In the genomic region with DNA sequence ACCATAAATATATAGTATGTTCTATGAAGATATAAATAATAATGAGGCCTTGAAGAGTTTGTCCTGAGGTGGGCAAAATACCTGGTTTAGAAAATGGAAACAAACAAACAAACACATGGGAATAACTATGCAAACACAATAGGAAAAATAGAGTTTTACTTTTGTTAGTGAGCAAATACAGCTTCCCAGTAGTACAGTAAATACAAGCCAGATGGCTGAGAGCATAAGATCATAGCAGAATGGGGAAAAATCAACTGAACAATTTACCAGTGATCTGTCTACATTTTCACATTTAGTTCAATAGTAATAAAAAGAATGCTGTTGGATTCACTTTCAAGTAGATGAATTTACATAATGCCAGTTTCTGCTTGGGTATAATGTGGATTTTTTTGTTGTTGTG, we compare ENCODE assay signal across 24 cellular contexts. TPM values are rescaled to one million over a fixed set of nuclear protein-coding genes. Genes with fewer than 3 reads are reported as not detected.
A peak's percentile ranks its signal among the peaks of the same experiment; 100 is the strongest.
DNase-seq lines count a peak whose midpoint lies in the region; ATAC-seq lines count a peak whose summit lies in the region.
"Had no signal": no experiment of that assay in that cellular context is flagged by ENCODE, and none has a peak within 500 bp of the region (broad histone marks: within the 10 kb centered on the region; RNA-seq: fewer than 3 reads in every experiment).

No MANE protein-coding gene starts in this region.

- peaks cover 79% of the 10 kb centered on the region for H3K4me1 Mint-ChIP-seq in activated naive CD4-positive, alpha-beta T cell treated with anti-CD3 and anti-CD28 coated beads, Interleukin-2, amount 50 U/mL, for 24 hours
- H3K4me1 Mint-ChIP-seq in immature natural killer cell = peaks cover 54 to 77% of the 10 kb centered on the region in 2 donors

- peak overlapping the region; percentile 42; the same call in 1 of the 2 replicates for H3K27ac ChIP-seq in SK-N-MC
- H3K27ac ChIP-seq: KMS-11, prostate gland, sigmoid colon, SJSA1, thyroid gland, VCaP had no signal

- no peak for ATAC-seq in activated naive CD4-positive, alpha-beta T cell treated with anti-CD3 and anti-CD28 coated beads, Interleukin-2, amount 50 U/mL, for 72 hours
- ATAC-seq in GM18517 (IDR thresholded peaks at IDR 0.05; ENCODE audit: unreplicated experiment) (no peak), GM21786 (IDR thresholded peaks at IDR 0.05; ENCODE audit: unreplicated experiment) (no peak)
- ATAC-seq: stimulated activated naive CD8-positive, alpha-beta T cell treated with anti-CD3 and anti-CD28 coated beads, Interleukin-15, amount 100 ng/mL, for 72 hours had no signal

- H3K4me3 ChIP-seq in SK-N-MC = no peak overlapping the region
- H3K4me3 ChIP-seq: dorsolateral prefrontal cortex, prostate gland, sigmoid colon, SJSA1, thyroid gland had no signal

- no peaks in the 10 kb centered on the region for H3K27me3 Mint-ChIP-seq in activated naive CD4-positive, alpha-beta T cell treated with anti-CD3 and anti-CD28 coated beads, Interleukin-2, amount 50 U/mL, for 24 hours
- no peaks in the 10 kb centered on the region for H3K27me3 Mint-ChIP-seq in immature natural killer cell (ENCODE audit: low read depth in 3 of 3)
- H3K27me3 Mint-ChIP-seq: activated CD4-positive, alpha-beta T cell treated with anti-CD3 and anti-CD28 coated beads, Interleukin-2, amount 10 ng/mL, durations not matched to agents 7 days and 5 days; stimulated activated naive CD8-positive, alpha-beta T cell treated with anti-CD3 and anti-CD28 coated beads, Interleukin-15, amount 100 ng/mL, for 72 hours had no signal

- no peaks in the 10 kb centered on the region for H3K36me3 ChIP-seq in SK-N-MC (ENCODE audit: insufficient read depth, low read length)
- H3K36me3 ChIP-seq: prostate gland, sigmoid colon, thyroid gland had no signal

- peak overlapping the region; percentile 92 for H3K27ac Mint-ChIP-seq in activated naive CD4-positive, alpha-beta T cell treated with anti-CD3 and anti-CD28 coated beads, Interleukin-2, amount 50 U/mL, for 24 hours
- H3K27ac Mint-ChIP-seq in activated naive CD4-positive, alpha-beta T cell treated with anti-CD3 and anti-CD28 coated beads, Interleukin-2, amount 50 U/mL, for 72 hours = no peak overlapping the region
- peak overlapping the region in 5 of 6 donors; percentile 19 to 80 (median 49) for H3K27ac Mint-ChIP-seq in immature natural killer cell
- H3K27ac Mint-ChIP-seq: activated CD4-positive, alpha-beta T cell treated with anti-CD3 and anti-CD28 coated beads, Interleukin-2, amount 10 ng/mL, durations not matched to agents 7 days and 5 days; stimulated activated naive CD8-positive, alpha-beta T cell treated with anti-CD3 and anti-CD28 coated beads, Interleukin-15, amount 100 ng/mL, for 72 hours had no signal

- H3K9me3 ChIP-seq in SK-N-MC (ENCODE audit: low read depth, low read length) = no peaks in the 10 kb centered on the region
- H3K9me3 ChIP-seq: prostate gland, thyroid gland had no signal

- H3K36me3 Mint-ChIP-seq in activated naive CD4-positive, alpha-beta T cell treated with anti-CD3 and anti-CD28 coated beads, Interleukin-2, amount 50 U/mL, for 24 hours = peaks cover 26% of the 10 kb centered on the region
- peaks cover 15 to 38% of the 10 kb centered on the region in 2 donors for H3K36me3 Mint-ChIP-seq in activated naive CD4-positive, alpha-beta T cell treated with anti-CD3 and anti-CD28 coated beads, Interleukin-2, amount 50 U/mL, for 72 hours
- H3K36me3 Mint-ChIP-seq in immature natural killer cell = peaks cover 10 to 15% (median 11%) of the 10 kb centered on the region in 3 donors

- peak overlapping the region; percentile 34 for H3K4me3 Mint-ChIP-seq in activated naive CD4-positive, alpha-beta T cell treated with anti-CD3 and anti-CD28 coated beads, Interleukin-2, amount 50 U/mL, for 24 hours
- H3K4me3 Mint-ChIP-seq in immature natural killer cell = no peak overlapping the region
- H3K4me3 Mint-ChIP-seq: activated CD4-positive, alpha-beta T cell treated with anti-CD3 and anti-CD28 coated beads, Interleukin-2, amount 10 ng/mL, durations not matched to agents 7 days and 5 days; neural crest cell; stimulated activated naive CD8-positive, alpha-beta T cell treated with anti-CD3 and anti-CD28 coated beads, Interleukin-15, amount 100 ng/mL, for 72 hours had no signal

- DNase-seq in activated naive CD4-positive, alpha-beta T cell treated with anti-CD3 and anti-CD28 coated beads, Interleukin-2, amount 50 U/mL, for 72 hours (ENCODE audit: low spot score in 2 of 2) = no peak
- no peak for DNase-seq in SK-N-MC (ENCODE audit: low read depth, low spot score)
- DNase-seq in immature natural killer cell = no peak
- no peak for DNase-seq in NOMO-1 treated with DMSO at 0.1 percent for 48 hours (lab: John Stamatoyannopoulos, UW; ENCODE audit: unreplicated experiment)
- DNase-seq: activated CD4-positive, alpha-beta T cell treated with anti-CD3 and anti-CD28 coated beads, Interleukin-2, amount 10 ng/mL, durations not matched to agents 7 days and 5 days; activated CD8-positive, alpha-beta memory T cell treated with anti-CD3 and anti-CD28 coated beads, Interleukin-2, amount 50 U/mL, for 48 hours; activated naive CD4-positive, alpha-beta T cell treated with Interleukin-2 at 50 U/mL for 16 hours; dorsolateral prefrontal cortex; H7; kidney; NCI-H1436; NCI-H524 treated with DMSO at 0.1 percent for 48 hours; sigmoid colon; stimulated activated CD4-positive, alpha-beta T cell treated with anti-CD3 and anti-CD28 coated beads, Interleukin-15, amount 100 ng/mL, for 24 hours; stimulated activated naive CD8-positive, alpha-beta T cell treated with anti-CD3 and anti-CD28 coated beads, Interleukin-15, amount 100 ng/mL, for 72 hours; thyroid gland had no signal

- no peak overlapping the region for H3K9ac ChIP-seq in SK-N-MC (ENCODE audit: insufficient read length)
- H3K9ac ChIP-seq: KMS-11 had no signal

- no peaks in the 10 kb centered on the region for H3K9me3 Mint-ChIP-seq in activated naive CD4-positive, alpha-beta T cell treated with anti-CD3 and anti-CD28 coated beads, Interleukin-2, amount 50 U/mL, for 24 hours
- H3K9me3 Mint-ChIP-seq in activated naive CD4-positive, alpha-beta T cell treated with anti-CD3 and anti-CD28 coated beads, Interleukin-2, amount 50 U/mL, for 72 hours = peaks cover 12 to 15% of the 10 kb centered on the region in 2 donors
- peaks cover 0 to 6% (median 1%) of the 10 kb centered on the region in 6 donors for H3K9me3 Mint-ChIP-seq in immature natural killer cell

RNA-seq across cellular contexts. Expression of a gene that starts 45.1 kb away (rescaled TPM):
- total RNA-seq in activated naive CD4-positive, alpha-beta T cell treated with anti-CD3 and anti-CD28 coated beads, Interleukin-2, amount 50 U/mL, for 72 hours = 100 to 1,000 TPM in 1 of 2 donors, 10 to 100 TPM in 1; 60.3 to 123 TPM
- 100 to 1,000 TPM; 336 to 513 (median 447) TPM for polyA plus RNA-seq in immature natural killer cell

Comparison
In these comparisons a context has a peak if more than half of its experiments do, and no peak if none do; other contexts are left out.
1. H3K27ac Mint-ChIP-seq: peak in activated naive CD4-positive, alpha-beta T cell treated with anti-CD3 and anti-CD28 coated beads, Interleukin-2, amount 50 U/mL, for 24 hours (single experiment) and immature natural killer cell (5 of 6); none in activated naive CD4-positive, alpha-beta T cell treated with anti-CD3 and anti-CD28 coated beads, Interleukin-2, amount 50 U/mL, for 72 hours (0 of 2).